14 cellular contexts compared by ENCODE assay signal in the genomic region with DNA sequence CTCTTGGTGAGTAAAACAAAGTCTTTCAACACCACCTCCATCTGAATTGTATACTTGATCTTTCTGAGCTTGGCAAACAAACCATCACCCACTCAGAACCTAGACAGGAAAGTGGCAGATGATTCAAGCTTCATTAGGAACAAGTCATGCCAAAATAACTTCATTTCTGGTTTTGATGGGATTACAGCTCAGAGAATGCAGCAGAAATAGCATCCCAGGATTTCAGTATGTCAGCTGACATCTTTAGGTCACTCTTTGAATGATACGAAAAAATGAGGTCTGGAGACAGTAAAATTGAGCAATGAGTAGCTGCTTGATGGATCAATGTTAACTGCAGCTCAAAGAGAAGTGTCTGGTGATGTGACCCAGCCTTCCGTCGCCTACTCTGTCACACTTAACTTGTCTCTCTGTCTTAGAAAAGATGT.
A peak's percentile ranks its signal among the peaks of the same experiment; 100 is the strongest.
DNase-seq lines count a peak whose midpoint lies in the region; ATAC-seq and TF ChIP-seq lines count a peak whose summit lies in the region.
"Had no signal": no experiment of that assay in that cellular context is flagged by ENCODE, and none has a peak within 500 bp of the region (broad histone marks: within the 10 kb centered on the region; RNA-seq: fewer than 3 reads in every experiment).

No MANE protein-coding gene starts in this region.

- no peak for TF ChIP-seq CTCF in AG09309 (IDR thresholded peaks at IDR 0.05; ENCODE audit: control insufficient read depth, insufficient read depth, low read depth, low read length, missing control alignments)
- no peak for TF ChIP-seq CTCF in suprapubic skin (IDR thresholded peaks at IDR 0.05)

- H3K9me3 ChIP-seq in mesodermal cell (ENCODE audit: control insufficient read depth, low read length) (no peaks in the 10 kb centered on the region), suprapubic skin (no peaks in the 10 kb centered on the region)
- H3K9me3 ChIP-seq: heart right ventricle, tibial artery had no signal

- no peaks in the 10 kb centered on the region for H3K9me3 Mint-ChIP-seq in activated naive CD8-positive, alpha-beta T cell treated with anti-CD3 and anti-CD28 coated beads, Interleukin-2, amount 50 U/mL, for 24 hours
- H3K9me3 Mint-ChIP-seq: central memory CD8-positive, alpha-beta T cell had no signal

- H3K27ac ChIP-seq in mesodermal cell (ENCODE audit: low read depth, low read length, severe bottlenecking) (peak overlapping the region; percentile 95), suprapubic skin (no peak overlapping the region)
- H3K27ac ChIP-seq: tibial artery had no signal

- H3K4me1 ChIP-seq in mesodermal cell (ENCODE audit: control insufficient read depth, insufficient read depth, low read length, poor library complexity, severe bottlenecking), result peaks cover 12% of the 10 kb centered on the region
- H3K4me1 ChIP-seq in suprapubic skin, result peaks cover 3% of the 10 kb centered on the region

- no peak for TF ChIP-seq EP300 in suprapubic skin (IDR thresholded peaks at IDR 0.05)

- H3K36me3 ChIP-seq in mesodermal cell (ENCODE audit: control insufficient read depth, insufficient read depth, low read length) (no peaks in the 10 kb centered on the region), suprapubic skin (no peaks in the 10 kb centered on the region)
- H3K36me3 ChIP-seq: heart right ventricle, tibial artery had no signal

- DNase-seq in AG09309 (ENCODE audit: low read depth) (peak; percentile 66), HCEC 1CT (peak; percentile 12), NCI-H2081 (lab: John Stamatoyannopoulos, UW) (no peak), suprapubic skin (ENCODE audit: low spot score in 2 of 2) (no peak)
- DNase-seq in activated naive CD8-positive, alpha-beta T cell treated with anti-CD3 and anti-CD28 coated beads, Interleukin-2, amount 50 U/mL, for 24 hours, result no peak
- no peak for DNase-seq in effector CD8-positive, alpha-beta T cell (lab: John Stamatoyannopoulos, UW)
- DNase-seq: heart right ventricle; NCI-H1930; SIG-M5; stimulated activated CD4-positive, alpha-beta T cell treated with anti-CD3 and anti-CD28 coated beads, Interleukin-2, amount 100 ng/mL, for 48 hours; tibial artery had no signal

- H3K4me3 Mint-ChIP-seq in activated naive CD8-positive, alpha-beta T cell treated with anti-CD3 and anti-CD28 coated beads, Interleukin-2, amount 50 U/mL, for 24 hours, result no peak overlapping the region
- H3K4me3 Mint-ChIP-seq: central memory CD8-positive, alpha-beta T cell had no signal

- H3K27ac Mint-ChIP-seq in activated naive CD8-positive, alpha-beta T cell treated with anti-CD3 and anti-CD28 coated beads, Interleukin-2, amount 50 U/mL, for 24 hours, result peak overlapping the region; percentile 85

- no peaks in the 10 kb centered on the region for H3K27me3 Mint-ChIP-seq in activated naive CD8-positive, alpha-beta T cell treated with anti-CD3 and anti-CD28 coated beads, Interleukin-2, amount 50 U/mL, for 24 hours
- H3K27me3 Mint-ChIP-seq: central memory CD8-positive, alpha-beta T cell had no signal

- TF ChIP-seq POLR2A in suprapubic skin (IDR thresholded peaks at IDR 0.05), result no peak

- H3K4me3 ChIP-seq in AG09309 (ENCODE audit: control insufficient read depth, low read depth, low read length) (no peak overlapping the region), mesodermal cell (ENCODE audit: extremely low read depth, insufficient read depth, low read length, poor library complexity, severe bottlenecking) (no peak overlapping the region), suprapubic skin (no peak overlapping the region)
- H3K4me3 ChIP-seq: heart right ventricle, tibial artery had no signal

- H3K27me3 ChIP-seq in suprapubic skin, result no peaks in the 10 kb centered on the region
- H3K27me3 ChIP-seq: heart right ventricle, tibial artery had no signal

- peaks cover 85% of the 10 kb centered on the region for H3K4me1 Mint-ChIP-seq in activated naive CD8-positive, alpha-beta T cell treated with anti-CD3 and anti-CD28 coated beads, Interleukin-2, amount 50 U/mL, for 24 hours

- H3K36me3 Mint-ChIP-seq in activated naive CD8-positive, alpha-beta T cell treated with anti-CD3 and anti-CD28 coated beads, Interleukin-2, amount 50 U/mL, for 24 hours (ENCODE audit: low read depth), result peaks cover 79% of the 10 kb centered on the region

- WGBS in mesodermal cell (ENCODE audit: insufficient coverage in 2 of 2), 2 experiments, result 81 to 90% methylated on average over 1 to 3 of the region's 3 CpGs
- 91% methylated on average over 3 of the region's 3 CpGs for WGBS in suprapubic skin

- ATAC-seq in activated naive CD8-positive, alpha-beta T cell treated with anti-CD3 and anti-CD28 coated beads, Interleukin-2, amount 50 U/mL, for 24 hours, result no peak
- no peak for ATAC-seq in GM18867 (IDR thresholded peaks at IDR 0.05; ENCODE audit: unreplicated experiment)

Comparison
In these comparisons a context has a peak if more than half of its experiments do, and no peak if none do; other contexts are left out.
1. DNase-seq: peak in AG09309 (single experiment) and HCEC 1CT (single experiment); none in activated naive CD8-positive, alpha-beta T cell treated with anti-CD3 and anti-CD28 coated beads, Interleukin-2, amount 50 U/mL, for 24 hours (single experiment), NCI-H2081 (0 of 2), suprapubic skin (0 of 2) and effector CD8-positive, alpha-beta T cell (single experiment).